1 cellular context compared by ENCODE assay signal in genomic region chr13:48545608-48546007, GRCh38.
A peak's percentile ranks its signal among the peaks of the same experiment; 100 is the strongest.
TF ChIP-seq lines count a peak whose summit lies in the region.

No MANE protein-coding gene starts in this region.

TF ChIP-seq in HepG2, 621 proteins besides CTCF, POLR2A, EP300 and RAD21 (continued from another document):
- TF ChIP-seq ARID5B (CRISPR knock-in tag; IDR thresholded peaks at IDR 0.05): 0 out of 2 replicates have a peak, but pooled peaks have one; percentile 14
- no peak for TF ChIP-seq ZNF484 (CRISPR knock-in tag; IDR thresholded peaks at IDR 0.05; ENCODE audit: borderline replicate concordance, low read depth)
- no peak for TF ChIP-seq ZNF781 (CRISPR knock-in tag; IDR thresholded peaks at IDR 0.05; ENCODE audit: borderline replicate concordance, not compliant biosample characterization)
- no peak for TF ChIP-seq ZNF768 (CRISPR knock-in tag; IDR thresholded peaks at IDR 0.05)
- no peak for TF ChIP-seq FOSL1 (CRISPR knock-in tag; IDR thresholded peaks at IDR 0.05; ENCODE audit: borderline replicate concordance)
- TF ChIP-seq ZNF574 (CRISPR knock-in tag; IDR thresholded peaks at IDR 0.05): no peak
- no peak for TF ChIP-seq ZFP36L2 (CRISPR knock-in tag; IDR thresholded peaks at IDR 0.05)
- no peak for TF ChIP-seq ZNF83 (CRISPR knock-in tag; IDR thresholded peaks at IDR 0.05; ENCODE audit: borderline replicate concordance)
- peak; percentile 23; the same call in 1 of the 2 replicates for TF ChIP-seq PBX2 (CRISPR knock-in tag; IDR thresholded peaks at IDR 0.05)
- no peak for TF ChIP-seq ZNF580 (CRISPR knock-in tag; IDR thresholded peaks at IDR 0.05; ENCODE audit: borderline replicate concordance, low read depth)
- TF ChIP-seq ZNF431 (CRISPR knock-in tag; IDR thresholded peaks at IDR 0.05; ENCODE audit: borderline replicate concordance, low read depth): no peak
- no peak for TF ChIP-seq FOXA1 (IDR thresholded peaks at IDR 0.05)
- peak; percentile 35; the same call in 1 of the 2 replicates for TF ChIP-seq FOXA1 (CRISPR knock-in tag; IDR thresholded peaks at IDR 0.05)
- no peak for TF ChIP-seq PRDM10 (CRISPR knock-in tag; IDR thresholded peaks at IDR 0.05; ENCODE audit: low read depth)
- no peak for TF ChIP-seq RBM22 (optimal IDR thresholded peaks at IDR 0.05; ENCODE audit: low read length)
- TF ChIP-seq ZNF772 (CRISPR knock-in tag; IDR thresholded peaks at IDR 0.05): no peak
- no peak for TF ChIP-seq ZNF569 (CRISPR knock-in tag; IDR thresholded peaks at IDR 0.05; ENCODE audit: borderline replicate concordance)
